17 cellular contexts compared by ENCODE assay signal in genomic region chr4:147477439-147477838, GRCh38. TPM values are rescaled to one million over a fixed set of nuclear protein-coding genes. Genes with fewer than 3 reads are reported as not detected.
DNase-seq lines count a peak whose midpoint lies in the region; ATAC-seq and TF ChIP-seq lines count a peak whose summit lies in the region.
"Had no signal": no experiment of that assay in that cellular context is flagged by ENCODE, and none has a peak within 500 bp of the region (broad histone marks: within the 10 kb centered on the region; RNA-seq: fewer than 3 reads in every experiment).

No MANE protein-coding gene starts in this region.

- ATAC-seq in GM18858 (IDR thresholded peaks at IDR 0.05; ENCODE audit: unreplicated experiment) (peak; percentile 90), GM21515 (IDR thresholded peaks at IDR 0.05; ENCODE audit: unreplicated experiment) (peak; percentile 90), HG03025 (IDR thresholded peaks at IDR 0.05; ENCODE audit: low FRiP score, unreplicated experiment) (peak; percentile 96), HG03457 (IDR thresholded peaks at IDR 0.05; ENCODE audit: unreplicated experiment) (no peak)
- ATAC-seq: gastroesophageal sphincter, left lobe of liver, right cardiac atrium had no signal

- H3K9me2 ChIP-seq in OCI-LY7 (ENCODE audit: insufficient read depth, low read length) = no peaks in the 10 kb centered on the region

- POLR2A ChIA-PET in OCI-LY7 (lab: Charles Lee) = no interaction called here

- no peaks in the 10 kb centered on the region for H3K36me3 ChIP-seq in OCI-LY7 (ENCODE audit: insufficient read depth, low read length)
- H3K36me3 ChIP-seq: gastroesophageal sphincter, suprapubic skin had no signal

- H3K4me1 ChIP-seq in OCI-LY7 (ENCODE audit: insufficient read depth, low read length, poor library complexity, severe bottlenecking) = no peaks in the 10 kb centered on the region

- no peak overlapping the region for H3K4me2 ChIP-seq in OCI-LY7 (ENCODE audit: low read length)

- no peak overlapping the region for H2AFZ ChIP-seq in OCI-LY7 (ENCODE audit: low read length)

- H3K27ac ChIP-seq in OCI-LY7 (ENCODE audit: low read depth, low read length, poor library complexity, severe bottlenecking) = no peak overlapping the region
- H3K27ac ChIP-seq: gastroesophageal sphincter, suprapubic skin had no signal

- BruUV-seq in OCI-LY7 (replicated peaks; lab: Mats Ljungman, UMichigan) = no TSS peak

- TF ChIP-seq CTCF in OCI-LY7 (conservative IDR thresholded peaks at IDR 0.05; ENCODE audit: low read length) = no peak

- CTCF ChIA-PET in OCI-LY7 (lab: Charles Lee; ENCODE audit: unreplicated experiment) = no interaction called here

- intact Hi-C loops in OCI-LY7 (cut with micrococcal nuclease; ENCODE audit: unreplicated experiment) = no loop called here

- H3K9me3 ChIP-seq in OCI-LY7 (ENCODE audit: low read length) = no peaks in the 10 kb centered on the region
- H3K9me3 ChIP-seq: gastroesophageal sphincter, suprapubic skin had no signal

- no peaks in the 10 kb centered on the region for H4K20me1 ChIP-seq in OCI-LY7 (ENCODE audit: insufficient read depth, low read length)

- DNase-seq in MV-4-11 (lab: John Stamatoyannopoulos, UW) (peak; percentile 63), OCI-LY7 (ENCODE audit: low spot score) (no peak), putamen (ENCODE audit: low spot score) (no peak)
- DNase-seq: activated CD4-positive, alpha-beta memory T cell treated with anti-CD3 and anti-CD28 coated beads for 36 hours; activated T-cell treated with anti-CD3 and anti-CD28 coated beads, Interleukin-2, amount 50 U/mL, for 24 hours; cortex of kidney; Karpas-422; NK-92 treated with Interleukin-12 subunit alpha and Interleukin-12 subunit beta, amount 100 ng/mL, for 24 hours; nucleus accumbens; right cardiac atrium had no signal

- H3K4me3 ChIP-seq in OCI-LY7 (ENCODE audit: low read depth, low read length, poor library complexity, severe bottlenecking) = no peak overlapping the region
- H3K4me3 ChIP-seq: gastroesophageal sphincter, suprapubic skin had no signal

- H3K79me2 ChIP-seq in OCI-LY7 (ENCODE audit: insufficient read depth, low read depth, low read length) = no peaks in the 10 kb centered on the region

RNA-seq across cellular contexts. Expression of gene EDNRA, which starts 3.5 kb away (rescaled TPM):
- total RNA-seq in OCI-LY7 (2014; rRNA removed; shearing (Covaris generic)) = not detected in 2 replicates
- not detected in 2 replicates for total RNA-seq in OCI-LY7 (2022)
- total RNA-seq: activated CD4-positive, alpha-beta memory T cell treated with anti-CD3 and anti-CD28 coated beads for 36 hours had no signal
